8 cellular contexts compared by ENCODE assay signal in the genomic region with DNA sequence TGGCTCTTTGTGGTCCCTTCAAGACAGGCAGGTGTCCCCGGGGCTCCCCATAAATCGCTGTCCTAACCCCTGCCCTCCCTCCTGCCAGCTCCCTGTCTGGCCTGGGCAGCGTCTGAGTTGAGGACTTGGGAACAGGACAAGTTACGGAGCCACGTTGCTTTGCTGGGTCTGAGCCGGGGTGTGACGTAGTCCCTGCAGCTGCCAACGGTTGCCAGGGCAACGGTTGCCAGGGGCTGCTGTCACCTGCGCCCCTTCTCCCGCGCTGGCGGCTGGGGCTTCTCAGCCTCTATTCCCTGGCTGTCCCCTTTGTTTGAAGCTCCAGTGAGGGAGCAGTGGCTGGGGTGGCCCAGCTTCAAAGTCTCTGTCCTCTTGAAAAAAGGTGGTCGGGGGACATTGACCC. TPM values are rescaled to one million over a fixed set of nuclear protein-coding genes. Genes with fewer than 3 reads are reported as not detected.
DNase-seq lines count a peak whose midpoint lies in the region; ATAC-seq and TF ChIP-seq lines count a peak whose summit lies in the region.

No MANE protein-coding gene starts in this region.

- no peak for TF ChIP-seq POLR2A in vagina (IDR thresholded peaks at IDR 0.05)

- H3K4me3 ChIP-seq in vagina: no peak overlapping the region

- H3K9me3 ChIP-seq in vagina: no peaks in the 10 kb centered on the region

- ATAC-seq in Right ventricle myocardium inferior (no peak), left lobe of liver (peak; percentile 68), GM18868 (IDR thresholded peaks at IDR 0.05; ENCODE audit: unreplicated experiment) (no peak)

- H3K27ac ChIP-seq in vagina: peak overlapping the region; percentile 34

- H3K36me3 ChIP-seq in vagina: no peaks in the 10 kb centered on the region

- no peak for TF ChIP-seq CTCF in vagina (IDR thresholded peaks at IDR 0.05)

- intact Hi-C loops in Right ventricle myocardium inferior (cut with DNase I) (no loop called here), cardiac septum (cut with DNase I) (no loop called here), vagina (cut with DNase I) (no loop called here), posterior vena cava (cut with DNase I) (no loop called here)

- H3K27me3 ChIP-seq in vagina: no peaks in the 10 kb centered on the region

- DNase-seq in Right ventricle myocardium inferior (ENCODE audit: missing footprints) (peak; percentile 73), cardiac septum (ENCODE audit: low spot score) (no peak), anterior cingulate cortex (lab: John Stamatoyannopoulos, UW) (peak in 57 of 58 donors; percentile 40 to 93 (median 85)), left lobe of liver (ENCODE audit: low spot score) (peak; percentile 70), vagina (ENCODE audit: extremely low spot score in 2 of 2) (no peak), posterior vena cava (ENCODE audit: low spot score) (no peak), CD1c-positive myeloid dendritic cell (ENCODE audit: extremely low spot score) (no peak)

- H3K4me1 ChIP-seq in vagina: peaks cover 55% of the 10 kb centered on the region

RNA-seq across cellular contexts. Expression of a gene that starts 10.7 kb away (rescaled TPM):
- total RNA-seq in Right ventricle myocardium inferior: 23.1 TPM
- 15.9 TPM for total RNA-seq in cardiac septum
- 5.1 TPM for total RNA-seq in left lobe of liver
- 97.7 TPM for total RNA-seq in vagina
- 10 to 100 TPM; 28.0 to 28.5 TPM for total RNA-seq in posterior vena cava

RNA-seq across cellular contexts. Expression of a gene that starts 28.9 kb away (rescaled TPM):
- 0.87 TPM for total RNA-seq in Right ventricle myocardium inferior
- total RNA-seq in cardiac septum: 1.0 TPM
- total RNA-seq in left lobe of liver: 0.43 TPM
- 10.3 TPM for total RNA-seq in vagina
- total RNA-seq in posterior vena cava: 10 to 100 TPM in 1 of 2 donors, 1 to 10 TPM in 1; 6.8 to 10.4 TPM

RNA-seq across cellular contexts. Expression of a gene that starts 55.4 kb away (rescaled TPM):
- total RNA-seq in Right ventricle myocardium inferior (not detected), cardiac septum (not detected), left lobe of liver (0.50 TPM), vagina (not detected), posterior vena cava (not detected)

Comparison
In these comparisons a context has a peak if more than half of its experiments do, and no peak if none do; other contexts are left out.
1. DNase-seq: peak in Right ventricle myocardium inferior (single experiment), anterior cingulate cortex (57 of 58) and left lobe of liver (single experiment); none in cardiac septum (single experiment), vagina (0 of 2), posterior vena cava (single experiment) and CD1c-positive myeloid dendritic cell (single experiment).